8 cellular contexts compared by ENCODE assay signal in the genomic region with DNA sequence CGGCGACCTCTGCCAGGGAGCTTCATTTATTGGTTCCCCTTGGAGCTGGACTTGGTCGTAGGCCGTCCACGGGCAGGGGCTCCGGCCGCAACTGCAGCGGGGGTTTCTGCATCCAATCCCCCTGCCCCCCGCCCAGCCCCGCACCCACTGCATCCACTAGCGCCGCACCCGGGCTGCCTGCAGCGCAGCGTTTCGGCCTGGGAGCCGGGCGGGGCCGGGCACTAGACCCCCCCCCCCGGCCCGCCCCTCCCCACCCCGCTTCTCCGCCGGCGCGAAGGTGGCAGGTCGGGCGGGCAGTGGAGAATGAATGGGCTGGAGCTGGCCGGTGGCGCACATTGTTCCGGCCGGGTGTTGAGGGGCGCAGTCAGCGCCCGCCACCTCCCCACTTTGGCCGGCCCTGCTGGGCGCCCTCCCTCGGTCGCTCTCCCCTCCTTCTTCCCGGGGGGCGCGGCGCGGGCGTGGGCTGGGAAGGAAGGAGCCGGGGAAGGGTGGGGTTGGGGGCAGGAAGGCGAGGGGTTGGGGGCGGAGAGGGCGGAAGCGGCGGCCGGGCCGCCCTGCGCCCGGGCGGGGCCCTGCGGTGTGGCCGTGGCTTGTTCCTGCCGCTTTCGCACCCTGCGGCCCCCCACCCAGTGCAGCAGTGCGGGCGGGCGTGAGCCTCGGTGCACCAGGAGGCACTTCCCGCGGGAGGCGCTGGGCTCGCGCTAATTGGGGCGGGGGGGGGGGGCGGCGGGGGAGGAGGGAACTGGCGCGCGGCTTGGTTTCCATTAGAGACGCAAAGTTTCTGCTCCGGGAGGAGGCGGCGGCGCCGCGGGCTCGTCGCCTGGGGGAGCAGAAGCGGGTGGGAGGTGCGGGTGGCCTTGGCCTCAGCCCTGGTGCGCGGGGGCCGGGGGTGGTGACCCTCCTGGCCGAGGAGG. TPM values are rescaled to one million over a fixed set of nuclear protein-coding genes. Genes with fewer than 3 reads are reported as not detected.
DNase-seq lines count a peak whose midpoint lies in the region; ATAC-seq and TF ChIP-seq lines count a peak whose summit lies in the region.

No MANE protein-coding gene starts in this region.

- ATAC-seq in GM21737 (IDR thresholded peaks at IDR 0.05; ENCODE audit: unreplicated experiment), result peak; percentile 27

- H3K9me2 ChIP-seq in Loucy (replicated peaks; ENCODE audit: low read depth, low read length), result no peaks in the 10 kb centered on the region

- H3K36me3 ChIP-seq in Loucy (ENCODE audit: insufficient read depth, low read length) (peaks cover 26% of the 10 kb centered on the region), kidney epithelial cell (ENCODE audit: control insufficient read depth, insufficient read depth, low read length) (peaks cover 3% of the 10 kb centered on the region)

- DNase-seq in G401 (ENCODE audit: low spot score), result peak; percentile 26
- DNase-seq in activated CD4-positive, CD25-positive, alpha-beta regulatory T cell treated with anti-CD3 and anti-CD28 coated beads, Interleukin-2, amount 50 U/mL, for 16 hours (ENCODE audit: low read depth, low spot score), result peak; percentile 27
- DNase-seq in central memory CD4-positive, alpha-beta T cell, result peak; percentile 72
- no peak for DNase-seq in kidney epithelial cell (ENCODE audit: low read depth)
- DNase-seq in stimulated activated CD4-positive, alpha-beta T cell treated with anti-CD3 and anti-CD28 coated beads, Interleukin-15, amount 100 ng/mL, for 48 hours (ENCODE audit: low read depth in 2 of 2), result peak; percentile 40 to 58
- no peak for DNase-seq in cortex of kidney (lab: John Stamatoyannopoulos, UW)

- H2AFZ ChIP-seq in Loucy (ENCODE audit: low read length), result no peak overlapping the region

- H3K4me3 ChIP-seq in Loucy (ENCODE audit: low read length, poor library complexity, severe bottlenecking) (peak overlapping the region; percentile 94), kidney epithelial cell (ENCODE audit: low read depth, low read length) (peak overlapping the region; percentile 62)

- H3F3A ChIP-seq in Loucy (ENCODE audit: low read depth), result 0 out of 2 replicates have a peak, but pooled peaks cover 8% of the 10 kb centered on the region

- peaks cover 43% of the 10 kb centered on the region for H4K20me1 ChIP-seq in Loucy (ENCODE audit: insufficient read depth, low read length, poor library complexity, severe bottlenecking)

- peaks cover 39% of the 10 kb centered on the region for H3K4me1 ChIP-seq in Loucy (ENCODE audit: insufficient read depth, low read length, poor library complexity, severe bottlenecking)

- peak overlapping the region; percentile 94 for H3K4me2 ChIP-seq in Loucy (ENCODE audit: low read depth, low read length, poor library complexity, severe bottlenecking)

- H3K79me2 ChIP-seq in Loucy (ENCODE audit: insufficient read depth, low read length), result peaks cover 51% of the 10 kb centered on the region

- H3K27me3 ChIP-seq in Loucy (ENCODE audit: insufficient read depth, low read length, poor library complexity, severe bottlenecking) (no peaks in the 10 kb centered on the region), kidney epithelial cell (ENCODE audit: control insufficient read depth, insufficient read depth, low read length) (no peaks in the 10 kb centered on the region)

- peak overlapping the region; percentile 81 for H3K9ac ChIP-seq in Loucy (ENCODE audit: low read depth, low read length, poor library complexity, severe bottlenecking)

- H3K9me3 ChIP-seq in Loucy (ENCODE audit: insufficient read depth, low read depth, low read length), result no peaks in the 10 kb centered on the region

- in situ Hi-C loops in G401 (cut with HindIII; ENCODE audit: low sequenced_read_pairs), result no loop called here

- no peak for TF ChIP-seq CTCF in Loucy (conservative IDR thresholded peaks at IDR 0.05; ENCODE audit: low read length)
- no peak for TF ChIP-seq CTCF in kidney epithelial cell (IDR thresholded peaks at IDR 0.05; ENCODE audit: insufficient read depth, low read length, poor library complexity, severe bottlenecking)

RNA-seq across cellular contexts. Expression of a gene that starts 0.8 kb away (rescaled TPM):
- total RNA-seq in G401 (2014; rRNA removed; shearing (Covaris generic)), result 159 and 239 TPM in 2 replicates
- total RNA-seq in kidney epithelial cell, result 293 and 328 TPM in 2 replicates

Comparison
In these comparisons a context has a peak if more than half of its experiments do, and no peak if none do; other contexts are left out.
1. DNase-seq: peak in G401 (single experiment), activated CD4-positive, CD25-positive, alpha-beta regulatory T cell treated with anti-CD3 and anti-CD28 coated beads, Interleukin-2, amount 50 U/mL, for 16 hours (single experiment), central memory CD4-positive, alpha-beta T cell (single experiment) and stimulated activated CD4-positive, alpha-beta T cell treated with anti-CD3 and anti-CD28 coated beads, Interleukin-15, amount 100 ng/mL, for 48 hours (2 of 2); none in kidney epithelial cell (single experiment) and cortex of kidney (single experiment).